In genomic region chr4:113584407-113585150, GRCh38 we compare ENCODE assay signal across 10 cellular contexts.
A peak's percentile ranks its signal among the peaks of the same experiment; 100 is the strongest.
DNase-seq lines count a peak whose midpoint lies in the region; ATAC-seq and TF ChIP-seq lines count a peak whose summit lies in the region.
"Had no signal": no experiment of that assay in that cellular context is flagged by ENCODE, and none has a peak within 500 bp of the region (broad histone marks: within the 10 kb centered on the region; RNA-seq: fewer than 3 reads in every experiment).

No MANE protein-coding gene starts in this region.

- peak overlapping the region; percentile 92 for H3K27ac Mint-ChIP-seq in progenitor cell of endocrine pancreas
- H3K27ac Mint-ChIP-seq: activated T-helper 1 cell treated with anti-CD3 and anti-CD28 coated beads, Interleukin-12 subunit alpha, Interleukin-12 subunit beta, Interleukin-2, Interleukin-4 antibody, amounts not matched to agents 30 ng/mL and 10 ng/mL and 1 ng/mL, durations not matched to agents 14 hours and 24 hours and 36 hours had no signal

- DNase-seq in GM04504 (ENCODE audit: low read depth) (peak; percentile 39), OCI-M2 (lab: John Stamatoyannopoulos, UW; ENCODE audit: unreplicated experiment) (peak; percentile 8), fibroblast of villous mesenchyme (ENCODE audit: low read depth) (peak; percentile 49), progenitor cell of endocrine pancreas (ENCODE audit: low spot score, unreplicated experiment) (no peak)
- no peak for DNase-seq in activated T-cell treated with anti-CD3 and anti-CD28 coated beads, Interleukin-2, amount 50 U/mL, for 4 hours
- no peak for DNase-seq in activated CD4-positive, alpha-beta T cell treated with anti-CD3 and anti-CD28 coated beads for 4 hours
- DNase-seq: stimulated activated CD4-positive, alpha-beta T cell treated with anti-CD3 and anti-CD28 coated beads, Interleukin-4, amount 100 ng/mL, for 4 hours had no signal

- no peaks in the 10 kb centered on the region for H3K27me3 Mint-ChIP-seq in progenitor cell of endocrine pancreas
- H3K27me3 Mint-ChIP-seq in activated T-cell treated with anti-CD3 and anti-CD28 coated beads, Interleukin-2, amount 50 U/mL, for 4 hours (ENCODE audit: low read depth), result no peaks in the 10 kb centered on the region

- H3K36me3 Mint-ChIP-seq in progenitor cell of endocrine pancreas (ENCODE audit: insufficient read depth), result peaks cover 11% of the 10 kb centered on the region
- peaks cover 39% of the 10 kb centered on the region for H3K36me3 Mint-ChIP-seq in activated T-cell treated with anti-CD3 and anti-CD28 coated beads, Interleukin-2, amount 50 U/mL, for 4 hours (ENCODE audit: insufficient read depth)

- peaks cover 22% of the 10 kb centered on the region for H3K4me1 Mint-ChIP-seq in progenitor cell of endocrine pancreas (ENCODE audit: low read depth)
- peaks cover 35% of the 10 kb centered on the region for H3K4me1 Mint-ChIP-seq in activated T-cell treated with anti-CD3 and anti-CD28 coated beads, Interleukin-2, amount 50 U/mL, for 4 hours (ENCODE audit: low read depth)

- no peak overlapping the region for H3K4me3 ChIP-seq in fibroblast of villous mesenchyme (ENCODE audit: low read depth, low read length)

- TF ChIP-seq CTCF in fibroblast of villous mesenchyme (IDR thresholded peaks at IDR 0.05; ENCODE audit: insufficient read depth, low read depth, low read length) (no peak), progenitor cell of endocrine pancreas (IDR thresholded peaks at IDR 0.05; ENCODE audit: unreplicated experiment) (no peak)

- H3K9me3 Mint-ChIP-seq in progenitor cell of endocrine pancreas (ENCODE audit: low read depth), result no peaks in the 10 kb centered on the region
- no peaks in the 10 kb centered on the region for H3K9me3 Mint-ChIP-seq in activated T-cell treated with anti-CD3 and anti-CD28 coated beads, Interleukin-2, amount 50 U/mL, for 4 hours

- H3K4me3 Mint-ChIP-seq in progenitor cell of endocrine pancreas (ENCODE audit: low read depth), result peak overlapping the region; percentile 32
- H3K4me3 Mint-ChIP-seq in activated T-cell treated with anti-CD3 and anti-CD28 coated beads, Interleukin-2, amount 50 U/mL, for 4 hours, result no peak overlapping the region
- H3K4me3 Mint-ChIP-seq: activated T-helper 1 cell treated with anti-CD3 and anti-CD28 coated beads, Interleukin-12 subunit alpha, Interleukin-12 subunit beta, Interleukin-2, Interleukin-4 antibody, amounts not matched to agents 30 ng/mL and 10 ng/mL and 1 ng/mL, durations not matched to agents 14 hours and 24 hours and 36 hours had no signal

- ATAC-seq in HG03469 (IDR thresholded peaks at IDR 0.05; ENCODE audit: unreplicated experiment) (no peak), GM18519 (IDR thresholded peaks at IDR 0.05; ENCODE audit: low FRiP score, unreplicated experiment) (no peak)
- ATAC-seq in activated T-cell treated with anti-CD3 and anti-CD28 coated beads, Interleukin-2, amount 50 U/mL, for 4 hours, result no peak

Comparison
In these comparisons a context has a peak if more than half of its experiments do, and no peak if none do; other contexts are left out.
1. DNase-seq: peak in GM04504 (single experiment), OCI-M2 (single experiment) and fibroblast of villous mesenchyme (single experiment); none in progenitor cell of endocrine pancreas (single experiment), activated T-cell treated with anti-CD3 and anti-CD28 coated beads, Interleukin-2, amount 50 U/mL, for 4 hours (single experiment) and activated CD4-positive, alpha-beta T cell treated with anti-CD3 and anti-CD28 coated beads for 4 hours (0 of 2).